Comparison of ENCODE assay signal across 18 cellular contexts in genomic region chr6:159677226-159677901, GRCh38.
"Had no signal": no experiment of that assay in that cellular context is flagged by ENCODE, and none has a peak within 500 bp of the region (broad histone marks: within the 10 kb centered on the region; RNA-seq: fewer than 3 reads in every experiment).

No MANE protein-coding gene starts in this region.

- H3K79me2 ChIP-seq: hepatocyte had no signal

- H3K4me2 ChIP-seq: hepatocyte had no signal

- H3K4me3 ChIP-seq: dorsolateral prefrontal cortex, esophagus muscularis mucosa, hepatocyte, ovary, prostate gland, spleen, stomach had no signal

- H3K9me3 ChIP-seq: esophagus muscularis mucosa, ovary, prostate gland, stomach had no signal

- H3K4me1 ChIP-seq: prostate gland had no signal

- H3K27ac ChIP-seq: dorsolateral prefrontal cortex, hepatocyte, ovary, prostate gland, spleen had no signal

- H3K27me3 ChIP-seq: dorsolateral prefrontal cortex, esophagus muscularis mucosa, hepatocyte, ovary, spleen, stomach had no signal

- H3K36me3 ChIP-seq: ovary had no signal

- DNase-seq: cortex of kidney; dorsolateral prefrontal cortex; effector memory CD4-positive, alpha-beta T cell; foreskin fibroblast; head of caudate nucleus; kidney; left colon; naive thymus-derived CD8-positive, alpha-beta T cell; ovary; spleen; stimulated activated naive CD4-positive, alpha-beta T cell; stomach; trophoblast cell had no signal

- ATAC-seq: left colon; naive thymus-derived CD8-positive, alpha-beta T cell; sciatic nerve had no signal

- H2AFZ ChIP-seq: hepatocyte had no signal

- FAIRE-seq: endometrium, kidney had no signal
